Comparison of ENCODE assay signal across 10 cellular contexts in genomic region chr16:88566158-88566557, GRCh38. TPM values are rescaled to one million over a fixed set of nuclear protein-coding genes. Genes with fewer than 3 reads are reported as not detected.
A peak's percentile ranks its signal among the peaks of the same experiment; 100 is the strongest.
DNase-seq lines count a peak whose midpoint lies in the region; ATAC-seq, FAIRE-seq and TF ChIP-seq lines count a peak whose summit lies in the region.
"Had no signal": no experiment of that assay in that cellular context is flagged by ENCODE, and none has a peak within 500 bp of the region (broad histone marks: within the 10 kb centered on the region; RNA-seq: fewer than 3 reads in every experiment).

No MANE protein-coding gene starts in this region.

- POLR2A ChIA-PET in HCT116 (lab: Charles Lee) = no interaction called here

- H3K79me2 ChIP-seq in HCT116 (ENCODE audit: insufficient read depth, low read length) = peaks cover 12% of the 10 kb centered on the region

- FAIRE-seq in kidney (lab: Jason Lieb, UNC) = no peak

- DNase-seq in HCT116 (ENCODE audit: low read depth, low spot score) (peak; percentile 34), fibroblast of mammary gland (ENCODE audit: low read depth) (peak; percentile 77), kidney (no peak), NCI-H1694 treated with DMSO at 0.1 percent for 48 hours (lab: John Stamatoyannopoulos, UW) (no peak)
- DNase-seq in activated CD4-positive, alpha-beta T cell treated with anti-CD3 and anti-CD28 coated beads, Interleukin-2, amount 50 U/mL, for 4 hours = peak; percentile 44 to 49
- DNase-seq in stimulated activated CD4-positive, alpha-beta T cell treated with anti-CD3 and anti-CD28 coated beads, Interleukin-4, amount 100 ng/mL, for 48 hours (ENCODE audit: low read depth in 2 of 2) = peak; percentile 72 to 77
- DNase-seq: GDM1 had no signal

- no peaks in the 10 kb centered on the region for H3K27me3 ChIP-seq in HCT116 (ENCODE audit: insufficient read depth, low read length)

- peak overlapping the region; percentile 38 for H3K4me2 ChIP-seq in HCT116 (ENCODE audit: low read length)

- CTCF ChIA-PET in HCT116 (lab: Charles Lee) = no interaction called here

- BruUV-seq in HCT116 (replicated peaks; lab: Mats Ljungman, UMichigan) = no TSS peak

- H3K27ac ChIP-seq in HCT116 (ENCODE audit: low read depth, low read length) = no peak overlapping the region
- H3K27ac ChIP-seq in kidney (ENCODE audit: low read depth in 2 of 2, low read length in 2 of 2) = no peak overlapping the region

- no peak for ATAC-seq in HCT116
- no peak for ATAC-seq in GM19324 (IDR thresholded peaks at IDR 0.05; ENCODE audit: low FRiP score, unreplicated experiment)
- ATAC-seq in GM21576 (IDR thresholded peaks at IDR 0.05; ENCODE audit: unreplicated experiment) = no peak
- ATAC-seq: Panc1 had no signal

- H2AFZ ChIP-seq in HCT116 (ENCODE audit: low read depth, low read length, poor library complexity, severe bottlenecking) = no peak overlapping the region

- TF ChIP-seq POLR2A in HCT116 (IDR thresholded peaks at IDR 0.05; ENCODE audit: borderline replicate concordance, extremely low read depth, insufficient read depth, insufficient read length) = no peak

- H3K9ac ChIP-seq in HCT116 (ENCODE audit: low read length) (no peak overlapping the region), kidney (ENCODE audit: low read length in 2 of 2) (no peak overlapping the region)

- H3K9me3 ChIP-seq in HCT116 (ENCODE audit: control insufficient read depth in 1 of 2, insufficient read depth in 1 of 2, low read depth in 1 of 2, low read length in 2 of 2) (no peaks in the 10 kb centered on the region), kidney (ENCODE audit: control insufficient read depth in 1 of 2, low read length in 2 of 2) (no peaks in the 10 kb centered on the region)

- RAD21 ChIA-PET in HCT116 (lab: Charles Lee; ENCODE audit: low non-redundant PET in 1 of 2, low total read pairs in 2 of 2, uncharacterized antibody in 2 of 2, unreplicated experiment in 2 of 2) = no interaction called here

- H3K4me1 ChIP-seq in HCT116 (ENCODE audit: control insufficient read depth in 1 of 2, insufficient read depth in 2 of 2, low read length in 2 of 2) = peaks cover 8 to 33% of the 10 kb centered on the region in 2 experiments
- H3K4me1 ChIP-seq in kidney (ENCODE audit: control insufficient read depth in 1 of 2, insufficient read depth in 1 of 2, low read depth in 1 of 2, low read length in 2 of 2) = peaks cover 1 to 13% of the 10 kb centered on the region in 2 donors

- H3K4me3 ChIP-seq in HCT116 (replicated peaks in 1 of 2; ENCODE audit: low read depth in 1 of 2, low read length in 2 of 2) = no peak overlapping the region
- no peak overlapping the region for H3K4me3 ChIP-seq in fibroblast of mammary gland (ENCODE audit: control insufficient read depth, low read depth, low read length)
- no peak overlapping the region for H3K4me3 ChIP-seq in kidney (ENCODE audit: low read length in 2 of 2)

- H3K36me3 ChIP-seq in HCT116 (ENCODE audit: control insufficient read depth in 1 of 2, insufficient read depth in 2 of 2, low read length in 2 of 2) (no peaks in the 10 kb centered on the region), kidney (ENCODE audit: control insufficient read depth in 1 of 2, insufficient read depth in 2 of 2, low read length in 2 of 2) (no peaks in the 10 kb centered on the region)

- no peak for TF ChIP-seq RAD21 in HCT116 (IDR thresholded peaks at IDR 0.05; ENCODE audit: low read depth)

- TF ChIP-seq CTCF in HCT116 (IDR thresholded peaks at IDR 0.05 in 2 of 3, conservative IDR thresholded peaks at IDR 0.05 in 1 of 3; ENCODE audit: borderline replicate concordance in 1 of 3, insufficient read depth in 1 of 3, low read depth in 2 of 3, low read length in 2 of 3) (no peak), fibroblast of mammary gland (conservative IDR thresholded peaks at IDR 0.05; ENCODE audit: control insufficient read depth, insufficient read depth, low read depth, low read length) (no peak), kidney (IDR thresholded peaks at IDR 0.05; ENCODE audit: borderline replicate concordance, extremely low read depth, insufficient read depth) (no peak)

- no peaks in the 10 kb centered on the region for H3K9me2 ChIP-seq in HCT116 (ENCODE audit: insufficient read depth)

- no peaks in the 10 kb centered on the region for H4K20me1 ChIP-seq in HCT116 (ENCODE audit: insufficient read depth)

- intact Hi-C loops in HCT116 (cut with micrococcal nuclease) = no loop called here
- intact Hi-C loops in kidney (cut with DNase I) = no loop called here

TF ChIP-seq in HCT116, 20 proteins besides CTCF, POLR2A, EP300 and RAD21:
- no peak for TF ChIP-seq ZFX (IDR thresholded peaks at IDR 0.05)
- TF ChIP-seq, protein P1, sequence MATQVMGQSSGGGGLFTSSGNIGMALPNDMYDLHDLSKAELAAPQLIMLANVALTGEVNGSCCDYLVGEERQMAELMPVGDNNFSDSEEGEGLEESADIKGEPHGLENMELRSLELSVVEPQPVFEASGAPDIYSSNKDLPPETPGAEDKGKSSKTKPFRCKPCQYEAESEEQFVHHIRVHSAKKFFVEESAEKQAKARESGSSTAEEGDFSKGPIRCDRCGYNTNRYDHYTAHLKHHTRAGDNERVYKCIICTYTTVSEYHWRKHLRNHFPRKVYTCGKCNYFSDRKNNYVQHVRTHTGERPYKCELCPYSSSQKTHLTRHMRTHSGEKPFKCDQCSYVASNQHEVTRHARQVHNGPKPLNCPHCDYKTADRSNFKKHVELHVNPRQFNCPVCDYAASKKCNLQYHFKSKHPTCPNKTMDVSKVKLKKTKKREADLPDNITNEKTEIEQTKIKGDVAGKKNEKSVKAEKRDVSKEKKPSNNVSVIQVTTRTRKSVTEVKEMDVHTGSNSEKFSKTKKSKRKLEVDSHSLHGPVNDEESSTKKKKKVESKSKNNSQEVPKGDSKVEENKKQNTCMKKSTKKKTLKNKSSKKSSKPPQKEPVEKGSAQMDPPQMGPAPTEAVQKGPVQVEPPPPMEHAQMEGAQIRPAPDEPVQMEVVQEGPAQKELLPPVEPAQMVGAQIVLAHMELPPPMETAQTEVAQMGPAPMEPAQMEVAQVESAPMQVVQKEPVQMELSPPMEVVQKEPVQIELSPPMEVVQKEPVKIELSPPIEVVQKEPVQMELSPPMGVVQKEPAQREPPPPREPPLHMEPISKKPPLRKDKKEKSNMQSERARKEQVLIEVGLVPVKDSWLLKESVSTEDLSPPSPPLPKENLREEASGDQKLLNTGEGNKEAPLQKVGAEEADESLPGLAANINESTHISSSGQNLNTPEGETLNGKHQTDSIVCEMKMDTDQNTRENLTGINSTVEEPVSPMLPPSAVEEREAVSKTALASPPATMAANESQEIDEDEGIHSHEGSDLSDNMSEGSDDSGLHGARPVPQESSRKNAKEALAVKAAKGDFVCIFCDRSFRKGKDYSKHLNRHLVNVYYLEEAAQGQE (IDR thresholded peaks at IDR 0.05; ENCODE audit: low read depth) = no peak
- TF ChIP-seq CEBPB (IDR thresholded peaks at IDR 0.05; ENCODE audit: low read depth) = no peak
- TF ChIP-seq ATF3 (IDR thresholded peaks at IDR 0.05) = no peak
- TF ChIP-seq ZBTB33 (IDR thresholded peaks at IDR 0.05; ENCODE audit: extremely low read depth, insufficient replicate concordance, low read length) = no peak
- TF ChIP-seq FOSL1 (IDR thresholded peaks at IDR 0.05; ENCODE audit: low read depth) = no peak
- no peak for TF ChIP-seq EGR1 (IDR thresholded peaks at IDR 0.05; ENCODE audit: low read depth)
- no peak for TF ChIP-seq ELF1 (IDR thresholded peaks at IDR 0.05; ENCODE audit: borderline replicate concordance, low read depth)
- TF ChIP-seq EZH2 (IDR thresholded peaks at IDR 0.05) = no peak

RNA-seq across cellular contexts. Expression of gene ZC3H18, which starts 4.0 kb away (rescaled TPM):
- total RNA-seq in HCT116 (2021; ENCODE audit: unreplicated experiment) = 57.8 TPM
- polyA plus RNA-seq in HCT116 (2012) = 23.9 and 24.1 TPM in 2 replicates
- 38.2 TPM for total RNA-seq in kidney
- polyA plus RNA-seq in kidney (ENCODE audit: insufficient read depth, low read depth, low replicate concordance) = 11.4 TPM

Comparison
In these comparisons a context has a peak if more than half of its experiments do, and no peak if none do; other contexts are left out.
1. DNase-seq: peak in HCT116 (single experiment), activated CD4-positive, alpha-beta T cell treated with anti-CD3 and anti-CD28 coated beads, Interleukin-2, amount 50 U/mL, for 4 hours (2 of 2), fibroblast of mammary gland (single experiment) and stimulated activated CD4-positive, alpha-beta T cell treated with anti-CD3 and anti-CD28 coated beads, Interleukin-4, amount 100 ng/mL, for 48 hours (2 of 2); none in kidney (single experiment) and NCI-H1694 treated with DMSO at 0.1 percent for 48 hours (single experiment).